In the genomic region with DNA sequence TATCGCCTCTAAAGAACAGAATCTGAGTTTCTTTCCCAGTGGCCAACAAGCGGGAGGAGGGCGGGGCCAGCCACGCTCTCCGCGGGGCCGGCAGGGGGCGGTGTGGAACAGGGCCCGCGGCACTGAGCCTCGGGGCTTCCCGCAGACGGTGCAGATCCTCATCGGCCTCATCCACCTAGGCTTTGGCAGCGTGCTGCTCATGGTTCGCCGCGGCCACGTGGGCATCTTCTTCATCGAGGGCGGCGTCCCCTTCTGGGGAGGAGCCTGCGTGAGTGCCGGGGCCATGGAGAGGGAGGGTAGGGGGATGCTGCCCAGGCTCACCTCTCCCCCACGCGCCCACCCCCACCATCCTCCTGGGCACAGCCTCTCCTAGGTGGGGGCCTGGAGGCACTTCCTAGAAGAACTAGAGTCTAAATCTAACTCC, we compare ENCODE assay signal across 12 cellular contexts. TPM values are rescaled to one million over a fixed set of nuclear protein-coding genes. Genes with fewer than 3 reads are reported as not detected.
DNase-seq lines count a peak whose midpoint lies in the region; TF ChIP-seq lines count a peak whose summit lies in the region.
"Had no signal": no experiment of that assay in that cellular context is flagged by ENCODE, and none has a peak within 500 bp of the region (broad histone marks: within the 10 kb centered on the region; RNA-seq: fewer than 3 reads in every experiment).

No MANE protein-coding gene starts in this region.

- H3K36me3 Mint-ChIP-seq in type B pancreatic cell, result no peaks in the 10 kb centered on the region
- H3K36me3 Mint-ChIP-seq: activated naive CD4-positive, alpha-beta T cell treated with anti-CD3 and anti-CD28 coated beads, Interleukin-2, amount 50 U/mL, for 24 hours had no signal

- no peaks in the 10 kb centered on the region for H3K4me1 Mint-ChIP-seq in type B pancreatic cell (ENCODE audit: unreplicated experiment)
- H3K4me1 Mint-ChIP-seq: activated naive CD4-positive, alpha-beta T cell treated with anti-CD3 and anti-CD28 coated beads, Interleukin-2, amount 50 U/mL, for 24 hours had no signal

- no peak overlapping the region for H3K4me3 Mint-ChIP-seq in type B pancreatic cell
- H3K4me3 Mint-ChIP-seq: activated naive CD4-positive, alpha-beta T cell treated with anti-CD3 and anti-CD28 coated beads, Interleukin-2, amount 50 U/mL, for 24 hours had no signal

- WGBS in ovary, 3 donors, result 26 to 44% (median 33%) methylated on average over 23 to 26 of the region's 26 CpGs

- H3K9me3 ChIP-seq in ovary, result no peaks in the 10 kb centered on the region
- H3K9me3 ChIP-seq in HAP-1, result no peaks in the 10 kb centered on the region

- no peak for TF ChIP-seq EP300 in ovary (IDR thresholded peaks at IDR 0.05)

- H3K36me3 ChIP-seq in kidney epithelial cell (ENCODE audit: control insufficient read depth, insufficient read depth, low read length), result no peaks in the 10 kb centered on the region
- no peaks in the 10 kb centered on the region for H3K36me3 ChIP-seq in ovary
- H3K36me3 ChIP-seq in HAP-1 (replicated peaks), result no peaks in the 10 kb centered on the region

- no peaks in the 10 kb centered on the region for H3K9me3 Mint-ChIP-seq in type B pancreatic cell
- H3K9me3 Mint-ChIP-seq: activated naive CD4-positive, alpha-beta T cell treated with anti-CD3 and anti-CD28 coated beads, Interleukin-2, amount 50 U/mL, for 24 hours had no signal

- in situ Hi-C loops in HAP-1 (cut with MboI; ENCODE audit: low sequenced_read_pairs), result no loop called here

- no peaks in the 10 kb centered on the region for H3K27me3 ChIP-seq in kidney epithelial cell (ENCODE audit: control insufficient read depth, insufficient read depth, low read length)
- no peaks in the 10 kb centered on the region for H3K27me3 ChIP-seq in ovary
- H3K27me3 ChIP-seq in HAP-1 (ENCODE audit: low read depth), result no peaks in the 10 kb centered on the region

- H3K27me3 Mint-ChIP-seq in type B pancreatic cell, result peaks cover 12% of the 10 kb centered on the region

- DNase-seq in stimulated activated CD4-positive, alpha-beta T cell treated with anti-CD3 and anti-CD28 coated beads, Interleukin-12 subunit alpha, Interleukin-12 subunit beta, amount 100 ng/mL, for 48 hours (ENCODE audit: low read depth in 2 of 3, low spot score in 1 of 3), result peak in 2 of 3 donors; percentile 12 to 20
- DNase-seq in stimulated activated CD4-positive, alpha-beta T cell treated with anti-CD3 and anti-CD28 coated beads, Interleukin-4, amount 100 ng/mL, for 24 hours, result no peak
- peak; percentile 46 to 59 for DNase-seq in activated T-cell treated with anti-CD3 and anti-CD28 coated beads, Interleukin-2, amount 50 U/mL, for 48 hours
- DNase-seq in kidney epithelial cell (ENCODE audit: low read depth) (no peak), type B pancreatic cell (ENCODE audit: extremely low spot score, unreplicated experiment) (no peak), ovary (no peak), NCI-H2107 treated with DMSO at 0.1 percent for 48 hours (lab: John Stamatoyannopoulos, UW; ENCODE audit: unreplicated experiment) (no peak), HAP-1 (ENCODE audit: low spot score in 2 of 2) (no peak)
- DNase-seq: EL, NCI-H1417 had no signal

- no peak overlapping the region for H3K27ac ChIP-seq in ovary

- intact Hi-C loops in ovary (cut with DNase I), result no loop called here

- H3K4me3 ChIP-seq in kidney epithelial cell (ENCODE audit: low read depth, low read length) (no peak overlapping the region), ovary (no peak overlapping the region), HAP-1 (no peak overlapping the region)

- TF ChIP-seq POLR2A in ovary (IDR thresholded peaks at IDR 0.05), result no peak

- TF ChIP-seq CTCF in kidney epithelial cell (IDR thresholded peaks at IDR 0.05; ENCODE audit: insufficient read depth, low read length, poor library complexity, severe bottlenecking) (peak; percentile 40), type B pancreatic cell (conservative IDR thresholded peaks at IDR 0.05) (peak; percentile 68), ovary (IDR thresholded peaks at IDR 0.05) (no peak)

- no peak overlapping the region for H3K27ac Mint-ChIP-seq in type B pancreatic cell
- H3K27ac Mint-ChIP-seq: activated naive CD4-positive, alpha-beta T cell treated with anti-CD3 and anti-CD28 coated beads, Interleukin-2, amount 50 U/mL, for 24 hours had no signal

- H3K4me1 ChIP-seq in ovary (ENCODE audit: insufficient read depth), result no peaks in the 10 kb centered on the region
- H3K4me1 ChIP-seq in HAP-1, result no peaks in the 10 kb centered on the region

RNA-seq across cellular contexts. Expression of gene MS4A15, which starts 10.7 kb away (rescaled TPM):
- total RNA-seq in kidney epithelial cell (not detected in 2 replicates), type B pancreatic cell (ENCODE audit: low replicate concordance) (0.27 TPM in 1 of 2 replicates, not detected in the other), ovary (1 to 10 TPM in 1 of 7 donors, under 1 TPM in 1, not detected in 5; 0.33 to 1.1 TPM)
- polyA plus RNA-seq in ovary, result under 1 TPM in 1 of 2 donors, not detected in 1; 0.15 TPM
- total RNA-seq: SK-MEL-5 had no signal

RNA-seq across cellular contexts. Expression of gene MS4A10, which starts 17.7 kb away (rescaled TPM):
- total RNA-seq in kidney epithelial cell (not detected in 2 replicates), type B pancreatic cell (ENCODE audit: low replicate concordance) (not detected in 2 replicates), ovary (under 1 TPM in 1 of 7 donors, not detected in 6; 0.36 TPM)
- not detected for polyA plus RNA-seq in ovary
- total RNA-seq: SK-MEL-5 had no signal

RNA-seq across cellular contexts. Expression of gene MS4A18, which starts 42.9 kb away (rescaled TPM):
- total RNA-seq in kidney epithelial cell (not detected in 2 replicates), type B pancreatic cell (ENCODE audit: low replicate concordance) (0.75 and 3.5 TPM in 2 replicates), ovary (not detected)
- not detected for polyA plus RNA-seq in ovary
- total RNA-seq: SK-MEL-5 had no signal

Comparison
In these comparisons a context has a peak if more than half of its experiments do, and no peak if none do; other contexts are left out.
1. DNase-seq: peak in stimulated activated CD4-positive, alpha-beta T cell treated with anti-CD3 and anti-CD28 coated beads, Interleukin-12 subunit alpha, Interleukin-12 subunit beta, amount 100 ng/mL, for 48 hours (2 of 3) and activated T-cell treated with anti-CD3 and anti-CD28 coated beads, Interleukin-2, amount 50 U/mL, for 48 hours (2 of 2); none in stimulated activated CD4-positive, alpha-beta T cell treated with anti-CD3 and anti-CD28 coated beads, Interleukin-4, amount 100 ng/mL, for 24 hours (single experiment), kidney epithelial cell (single experiment), type B pancreatic cell (single experiment), ovary (0 of 5), NCI-H2107 treated with DMSO at 0.1 percent for 48 hours (single experiment) and HAP-1 (0 of 2).
2. CTCF ChIP-seq: peak in kidney epithelial cell (single experiment) and type B pancreatic cell (single experiment); none in ovary (0 of 3).